ENCODE assay signal across 10 cellular contexts in genomic region chr17:57881143-57881542, GRCh38. TPM values are rescaled to one million over a fixed set of nuclear protein-coding genes. Genes with fewer than 3 reads are reported as not detected.
DNase-seq lines count a peak whose midpoint lies in the region; ATAC-seq, FAIRE-seq and TF ChIP-seq lines count a peak whose summit lies in the region.
"Had no signal": no experiment of that assay in that cellular context is flagged by ENCODE, and none has a peak within 500 bp of the region (broad histone marks: within the 10 kb centered on the region; RNA-seq: fewer than 3 reads in every experiment).

No MANE protein-coding gene starts in this region.

- H3K36me3 ChIP-seq in breast epithelium (no peaks in the 10 kb centered on the region), mammary epithelial cell (ENCODE audit: insufficient read depth, low read length) (no peaks in the 10 kb centered on the region), neural progenitor cell (no peaks in the 10 kb centered on the region)

- peaks cover 5% of the 10 kb centered on the region for H3K27me3 Mint-ChIP-seq in neural progenitor cell (ENCODE audit: insufficient read depth, low read depth)

- H4K20me1 ChIP-seq in mammary epithelial cell (ENCODE audit: insufficient read depth, low read length), result no peaks in the 10 kb centered on the region
- H4K20me1 ChIP-seq in neural progenitor cell (ENCODE audit: low read depth), result no peaks in the 10 kb centered on the region

- H3K27ac Mint-ChIP-seq in neural progenitor cell, result peak overlapping the region; percentile 76

- H3K9me3 ChIP-seq in breast epithelium, result no peaks in the 10 kb centered on the region
- no peaks in the 10 kb centered on the region for H3K9me3 ChIP-seq in mammary epithelial cell (replicated peaks; ENCODE audit: insufficient read depth, low read length)
- no peaks in the 10 kb centered on the region for H3K9me3 ChIP-seq in neural progenitor cell (ENCODE audit: low read depth)

- H3K9ac ChIP-seq in mammary epithelial cell (ENCODE audit: insufficient read depth, low read length) (no peak overlapping the region), neural progenitor cell (no peak overlapping the region)

- peaks cover 21% of the 10 kb centered on the region for H3F3A ChIP-seq in neural progenitor cell (ENCODE audit: low read depth)

- intact Hi-C loops in breast epithelium (cut with DNase I; ENCODE audit: low total_unique reads), result no loop called here
- intact Hi-C loops in mammary epithelial cell (cut with micrococcal nuclease), result no loop called here
- intact Hi-C loops in head of caudate nucleus (cut with DNase I), result no loop called here

- H2AFZ ChIP-seq in mammary epithelial cell (ENCODE audit: low read depth, low read length) (no peak overlapping the region), neural progenitor cell (replicated peaks) (no peak overlapping the region)

- dilution Hi-C loops in mammary epithelial cell (cut with HindIII; ENCODE audit: low sequenced_read_pairs), result no loop called here

- 90% methylated on average over 8 of the region's 8 CpGs for WGBS in mammary epithelial cell (ENCODE audit: low coverage, missing lambda C conversion rate)

- H3K4me2 ChIP-seq in mammary epithelial cell (ENCODE audit: insufficient read depth, low read depth, low read length), result no peak overlapping the region
- H3K4me2 ChIP-seq in neural progenitor cell, result no peak overlapping the region

- H3K4me3 ChIP-seq in breast epithelium, result no peak overlapping the region
- no peak overlapping the region for H3K4me3 ChIP-seq in mammary epithelial cell (replicated peaks in 1 of 3; ENCODE audit: insufficient read depth in 1 of 3, low read depth in 2 of 3, low read length in 3 of 3)
- H3K4me3 ChIP-seq in neural progenitor cell, result no peak overlapping the region

- in situ Hi-C loops in mammary epithelial cell (cut with MboI; ENCODE audit: low sequenced_read_pairs in 2 of 2), result no loop called here

- peak overlapping the region; percentile 54 to 60 for H3K27ac ChIP-seq in breast epithelium
- H3K27ac ChIP-seq in mammary epithelial cell (ENCODE audit: insufficient read depth, low read depth, low read length), result no peak overlapping the region
- H3K27ac ChIP-seq in neural progenitor cell, result no peak overlapping the region

- no peak for DNase-seq in breast epithelium (ENCODE audit: low spot score in 2 of 2)
- DNase-seq in mammary epithelial cell, result no peak
- peak; percentile 91 for DNase-seq in fibroblast of peridontal ligament (ENCODE audit: extremely low read depth)
- no peak for DNase-seq in neural progenitor cell (ENCODE audit: low spot score)
- DNase-seq in head of caudate nucleus, result no peak
- no peak for DNase-seq in foreskin melanocyte
- DNase-seq in D721Med (ENCODE audit: insufficient read length, low spot score), result no peak
- DNase-seq: activated CD4-positive, alpha-beta T cell treated with anti-CD3 and anti-CD28 coated beads for 1 hour; stimulated activated naive CD4-positive, alpha-beta T cell treated with Interleukin-2 at 50 U/mL for 16 hours had no signal

- FAIRE-seq in D721Med (lab: Jason Lieb, UNC), result no peak

- H3K79me2 ChIP-seq in mammary epithelial cell (ENCODE audit: insufficient read depth, low read length) (no peaks in the 10 kb centered on the region), neural progenitor cell (ENCODE audit: low read depth) (no peaks in the 10 kb centered on the region)

- no peaks in the 10 kb centered on the region for H3K9me3 Mint-ChIP-seq in neural progenitor cell

- no peaks in the 10 kb centered on the region for H3K27me3 ChIP-seq in breast epithelium
- H3K27me3 ChIP-seq in mammary epithelial cell (ENCODE audit: insufficient read depth, low read length), result no peaks in the 10 kb centered on the region
- H3K27me3 ChIP-seq in neural progenitor cell, result peaks cover 5% of the 10 kb centered on the region

- no peak for ATAC-seq in HG02852 (IDR thresholded peaks at IDR 0.05; ENCODE audit: unreplicated experiment)

- H3K36me3 Mint-ChIP-seq in neural progenitor cell, result peaks cover 28% of the 10 kb centered on the region

- BruUV-seq in mammary epithelial cell (replicated peaks; lab: Mats Ljungman, UMichigan), result no TSS peak

- TF ChIP-seq POLR2A in breast epithelium (IDR thresholded peaks at IDR 0.05), result no peak

- peaks cover 56% of the 10 kb centered on the region for H3K4me1 Mint-ChIP-seq in neural progenitor cell

- CTCF ChIA-PET in mammary epithelial cell (lab: Charles Lee; ENCODE audit: low non-redundant PET), result no interaction called here

- no peak for TF ChIP-seq CTCF in breast epithelium (IDR thresholded peaks at IDR 0.05)
- no peak for TF ChIP-seq CTCF in mammary epithelial cell (conservative IDR thresholded peaks at IDR 0.05 in 1 of 2, IDR thresholded peaks at IDR 0.05 in 1 of 2; ENCODE audit: extremely low read depth in 1 of 2, insufficient read depth in 1 of 2, low read depth in 1 of 2, low read length in 2 of 2)
- no peak for TF ChIP-seq CTCF in neural progenitor cell (IDR thresholded peaks at IDR 0.05)
- TF ChIP-seq CTCF in D721Med (IDR thresholded peaks at IDR 0.05; ENCODE audit: insufficient read depth, missing control alignments), result no peak

- no peak overlapping the region for H3K4me3 Mint-ChIP-seq in neural progenitor cell

- H3K4me1 ChIP-seq in breast epithelium (peaks cover 0 to 15% of the 10 kb centered on the region in 2 donors), mammary epithelial cell (ENCODE audit: insufficient read depth, low read length) (peaks cover 41% of the 10 kb centered on the region), neural progenitor cell (peaks cover 26% of the 10 kb centered on the region)

RNA-seq across cellular contexts. Expression of gene MRPS23, which starts 31.3 kb away (rescaled TPM):
- 10 to 100 TPM in 1 of 3 donors, 1 to 10 TPM in 2; 7.5 to 10.7 (median 8.2) TPM for total RNA-seq in breast epithelium
- total RNA-seq in mammary epithelial cell, result 10 to 100 TPM; 17.7 to 48.4 TPM
- 63.7 TPM for polyA plus RNA-seq in mammary epithelial cell
- polyA minus RNA-seq in mammary epithelial cell, result 9.9 TPM
- total RNA-seq in neural progenitor cell (ENCODE audit: low replicate concordance), result 16.4 and 33.3 TPM in 2 replicates

Comparison
In these comparisons a context has a peak if more than half of its experiments do, and no peak if none do; other contexts are left out.
1. H3K27ac ChIP-seq: peak in breast epithelium (2 of 2); none in mammary epithelial cell (single experiment) and neural progenitor cell (single experiment).